In the genomic region with DNA sequence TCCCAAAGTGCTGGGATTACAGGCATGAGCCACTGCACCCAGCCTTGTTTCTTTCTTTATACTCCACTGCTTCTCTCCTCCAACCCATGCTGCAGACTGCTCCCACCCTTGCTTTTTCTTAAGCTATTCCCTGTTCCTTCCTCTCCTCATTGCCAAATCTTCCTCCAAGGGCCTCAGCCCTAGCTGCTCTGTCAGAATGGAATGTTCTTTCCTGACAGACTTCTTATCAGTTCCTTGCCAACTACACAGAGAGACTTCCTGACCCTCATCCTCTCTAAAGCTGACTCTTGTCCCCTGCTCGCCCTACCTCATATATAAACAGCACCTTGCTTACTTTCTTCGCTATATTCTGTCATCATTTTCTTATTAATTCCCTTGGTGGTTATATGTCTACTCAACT, we compare ENCODE assay signal across 2 cellular contexts.
TF ChIP-seq lines count a peak whose summit lies in the region.

No MANE protein-coding gene starts in this region.

TF ChIP-seq in liver, 16 proteins besides CTCF, POLR2A, EP300 and RAD21:
- TF ChIP-seq NR2F2 (IDR thresholded peaks at IDR 0.05) = peak; percentile 33
- no peak for TF ChIP-seq FOXA1 (IDR thresholded peaks at IDR 0.05)
- TF ChIP-seq RXRA (IDR thresholded peaks at IDR 0.05) = no peak
- TF ChIP-seq, protein P1, sequence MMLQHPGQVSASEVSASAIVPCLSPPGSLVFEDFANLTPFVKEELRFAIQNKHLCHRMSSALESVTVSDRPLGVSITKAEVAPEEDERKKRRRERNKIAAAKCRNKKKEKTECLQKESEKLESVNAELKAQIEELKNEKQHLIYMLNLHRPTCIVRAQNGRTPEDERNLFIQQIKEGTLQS (IDR thresholded peaks at IDR 0.05) = no peak
- TF ChIP-seq, protein P2, sequence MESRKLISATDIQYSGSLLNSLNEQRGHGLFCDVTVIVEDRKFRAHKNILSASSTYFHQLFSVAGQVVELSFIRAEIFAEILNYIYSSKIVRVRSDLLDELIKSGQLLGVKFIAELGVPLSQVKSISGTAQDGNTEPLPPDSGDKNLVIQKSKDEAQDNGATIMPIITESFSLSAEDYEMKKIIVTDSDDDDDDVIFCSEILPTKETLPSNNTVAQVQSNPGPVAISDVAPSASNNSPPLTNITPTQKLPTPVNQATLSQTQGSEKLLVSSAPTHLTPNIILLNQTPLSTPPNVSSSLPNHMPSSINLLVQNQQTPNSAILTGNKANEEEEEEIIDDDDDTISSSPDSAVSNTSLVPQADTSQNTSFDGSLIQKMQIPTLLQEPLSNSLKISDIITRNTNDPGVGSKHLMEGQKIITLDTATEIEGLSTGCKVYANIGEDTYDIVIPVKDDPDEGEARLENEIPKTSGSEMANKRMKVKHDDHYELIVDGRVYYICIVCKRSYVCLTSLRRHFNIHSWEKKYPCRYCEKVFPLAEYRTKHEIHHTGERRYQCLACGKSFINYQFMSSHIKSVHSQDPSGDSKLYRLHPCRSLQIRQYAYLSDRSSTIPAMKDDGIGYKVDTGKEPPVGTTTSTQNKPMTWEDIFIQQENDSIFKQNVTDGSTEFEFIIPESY (IDR thresholded peaks at IDR 0.05) = no peak

TF ChIP-seq in HepG2, 621 proteins besides CTCF, POLR2A, EP300 and RAD21:
- TF ChIP-seq ZNF207 (IDR thresholded peaks at IDR 0.05; ENCODE audit: borderline replicate concordance) (no peak), NFYB (CRISPR knock-in tag; IDR thresholded peaks at IDR 0.05) (no peak), ZSCAN9 (CRISPR knock-in tag; IDR thresholded peaks at IDR 0.05; ENCODE audit: borderline replicate concordance) (no peak), NRL (CRISPR knock-in tag; IDR thresholded peaks at IDR 0.05; ENCODE audit: borderline replicate concordance) (no peak), FOXK1 (CRISPR knock-in tag; IDR thresholded peaks at IDR 0.05; ENCODE audit: borderline replicate concordance, low read depth) (no peak), LCORL (IDR thresholded peaks at IDR 0.05) (no peak), LCORL (CRISPR knock-in tag; IDR thresholded peaks at IDR 0.05) (no peak), MBNL3 (CRISPR knock-in tag; conservative IDR thresholded peaks at IDR 0.05) (no peak), BRCA1 (CRISPR knock-in tag; IDR thresholded peaks at IDR 0.05) (no peak), POLR2AphosphoS2 (IDR thresholded peaks at IDR 0.05; ENCODE audit: low read depth, low read length) (no peak), RFX1 (IDR thresholded peaks at IDR 0.05) (no peak), TOPORS (CRISPR knock-in tag; IDR thresholded peaks at IDR 0.05) (no peak), ZFYVE20 (CRISPR knock-in tag; IDR thresholded peaks at IDR 0.05; ENCODE audit: borderline replicate concordance, low read depth) (no peak)
- TF ChIP-seq, protein P3, sequence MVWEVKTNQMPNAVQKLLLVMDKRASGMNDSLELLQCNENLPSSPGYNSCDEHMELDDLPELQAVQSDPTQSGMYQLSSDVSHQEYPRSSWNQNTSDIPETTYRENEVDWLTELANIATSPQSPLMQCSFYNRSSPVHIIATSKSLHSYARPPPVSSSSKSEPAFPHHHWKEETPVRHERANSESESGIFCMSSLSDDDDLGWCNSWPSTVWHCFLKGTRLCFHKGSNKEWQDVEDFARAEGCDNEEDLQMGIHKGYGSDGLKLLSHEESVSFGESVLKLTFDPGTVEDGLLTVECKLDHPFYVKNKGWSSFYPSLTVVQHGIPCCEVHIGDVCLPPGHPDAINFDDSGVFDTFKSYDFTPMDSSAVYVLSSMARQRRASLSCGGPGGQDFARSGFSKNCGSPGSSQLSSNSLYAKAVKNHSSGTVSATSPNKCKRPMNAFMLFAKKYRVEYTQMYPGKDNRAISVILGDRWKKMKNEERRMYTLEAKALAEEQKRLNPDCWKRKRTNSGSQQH (CRISPR knock-in tag; IDR thresholded peaks at IDR 0.05; ENCODE audit: low read depth) = no peak
